19 cellular contexts compared by ENCODE assay signal in the genomic region with DNA sequence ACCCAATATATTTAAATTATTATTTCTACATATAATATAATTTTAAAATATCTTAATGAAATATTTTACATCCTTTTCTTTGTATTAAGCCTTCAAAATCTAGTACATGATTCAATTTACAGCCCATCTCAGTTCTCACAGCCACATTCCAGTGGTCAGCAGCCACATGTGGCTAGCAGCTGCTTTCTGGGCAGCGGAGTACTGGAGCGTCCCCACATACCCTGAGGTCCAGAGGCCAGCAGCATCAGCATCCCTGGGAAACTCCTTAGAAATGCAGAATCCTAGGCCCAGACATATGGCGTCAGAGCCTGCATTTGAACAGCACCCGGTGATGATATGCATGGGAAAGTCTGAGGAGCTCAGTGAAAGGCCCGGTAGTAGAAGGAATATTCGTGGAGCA. TPM values are rescaled to one million over a fixed set of nuclear protein-coding genes. Genes with fewer than 3 reads are reported as not detected.
"Had no signal": no experiment of that assay in that cellular context is flagged by ENCODE, and none has a peak within 500 bp of the region (broad histone marks: within the 10 kb centered on the region; RNA-seq: fewer than 3 reads in every experiment).

No MANE protein-coding gene starts in this region.

- H3K27ac ChIP-seq: esophagus squamous epithelium, gastroesophageal sphincter, heart right ventricle, neutrophil, parathyroid adenoma, thyroid gland, uterus had no signal

- H3K27me3 ChIP-seq: uterus had no signal

- DNase-seq: activated CD4-positive, alpha-beta T cell treated with anti-CD3 and anti-CD28 coated beads for 1 hour; activated CD4-positive, alpha-beta T cell treated with anti-CD3 and anti-CD28 coated beads, Interleukin-2, amount 50 U/mL, for 48 hours; activated naive CD4-positive, alpha-beta T cell treated with anti-CD3 and anti-CD28 coated beads, Interleukin-2, amount 50 U/mL, for 16 hours; esophagus squamous epithelium; heart right ventricle; mucosa of descending colon; natural killer cell; stimulated activated CD4-positive, alpha-beta T cell treated with anti-CD3 and anti-CD28 coated beads, Interleukin-4, amount 100 ng/mL, for 1 hour; stimulated activated naive B cell treated with anti-CD40 and anti-IgM and Interleukin-4, amounts not matched to agents 10 μg/mL and 1 μg/mL and 100 μg/mL, for 72 hours; T-helper 1 cell; T1000; thyroid gland; uterus had no signal

- H3K4me1 ChIP-seq: esophagus squamous epithelium, gastroesophageal sphincter, heart right ventricle, parathyroid adenoma, thyroid gland, uterus had no signal

- H3K9me3 ChIP-seq: esophagus squamous epithelium, gastroesophageal sphincter, heart right ventricle, mucosa of descending colon, neutrophil, thyroid gland, uterus had no signal

- H3K36me3 ChIP-seq: esophagus squamous epithelium, gastroesophageal sphincter, heart right ventricle, neutrophil, thyroid gland, uterus had no signal

- H3K4me3 ChIP-seq: esophagus squamous epithelium, gastroesophageal sphincter, heart right ventricle, mucosa of descending colon, thyroid gland, uterus had no signal

- ATAC-seq: gastroesophageal sphincter; heart right ventricle; left colon; mucosa of descending colon; natural killer cell; stimulated activated naive B cell treated with anti-CD40 and anti-IgM and Interleukin-4, amounts not matched to agents 10 μg/mL and 1 μg/mL and 100 μg/mL, for 72 hours had no signal

RNA-seq across cellular contexts. Expression of a gene that starts 8.6 kb away (rescaled TPM):
- total RNA-seq: activated T-helper 2 cell treated with anti-CD3 and anti-CD28 coated beads, Interferon-gamma antibody, Interleukin-2, Interleukin-4, amounts not matched to agents 10 μg/mL and 5 μg/mL and 100 μg/mL, durations not matched to agents 14 hours and 24 hours and 36 hours; gastroesophageal sphincter; heart right ventricle; lung microvascular endothelial cell; thyroid gland; uterus had no signal
